Comparison of ENCODE assay signal across 21 cellular contexts in genomic region chr5:79091064-79091463, GRCh38. TPM values are rescaled to one million over a fixed set of nuclear protein-coding genes. Genes with fewer than 3 reads are reported as not detected.
"Had no signal": no experiment of that assay in that cellular context is flagged by ENCODE, and none has a peak within 500 bp of the region (broad histone marks: within the 10 kb centered on the region; RNA-seq: fewer than 3 reads in every experiment).

No MANE protein-coding gene starts in this region.

- DNase-seq: central memory CD4-positive, alpha-beta T cell; cortex of kidney; dorsolateral prefrontal cortex; effector CD8-positive, alpha-beta T cell; head of caudate nucleus; hippocampal formation; left colon; lower lobe of right lung; mesenchymal stem cell; midbrain; occipital lobe; pancreas; sigmoid colon; small intestine; stimulated activated CD4-positive, alpha-beta T cell treated with anti-CD3 and anti-CD28 coated beads, Interleukin-12 subunit alpha, Interleukin-12 subunit beta, amount 100 ng/mL, for 4 hours; stimulated activated naive CD4-positive, alpha-beta T cell treated with Interleukin-2 at 50 U/mL for 16 hours; thyroid gland had no signal

- H3K4me3 ChIP-seq: dorsolateral prefrontal cortex, lower lobe of right lung, pancreas, sigmoid colon, suprapubic skin, thyroid gland had no signal

- H3K4me1 ChIP-seq: lower lobe of right lung, suprapubic skin, thyroid gland had no signal

- H3K9me3 ChIP-seq: lower lobe of right lung, pancreas, sigmoid colon, suprapubic skin, thyroid gland had no signal

- ATAC-seq: left colon; lower lobe of right lung; natural killer cell treated with Interleukin-12 subunit alpha and Interleukin-12 subunit beta and Interleukin-15 and Interleukin-18, amount 100 ng/mL, for 72 hours; pancreas had no signal

- H3K27ac ChIP-seq: dorsolateral prefrontal cortex, lower lobe of right lung, pancreas, suprapubic skin, thyroid gland had no signal

- H3K36me3 ChIP-seq: lower lobe of right lung, pancreas, sigmoid colon, suprapubic skin, thyroid gland had no signal

- H3K27me3 ChIP-seq: dorsolateral prefrontal cortex, pancreas, sigmoid colon, suprapubic skin, thyroid gland had no signal

RNA-seq across cellular contexts. Expression of gene BHMT, which starts 20.5 kb away (rescaled TPM):
- total RNA-seq: chondrocyte; lower lobe of right lung; natural killer cell treated with Interleukin-12 subunit alpha and Interleukin-12 subunit beta and Interleukin-15 and Interleukin-18, amount 100 ng/mL, for 72 hours; occipital lobe had no signal
- polyA plus RNA-seq: fibroblast of lung had no signal

RNA-seq across cellular contexts. Expression of gene BHMT2, which starts 21.5 kb away (rescaled TPM):
- total RNA-seq: chondrocyte; natural killer cell treated with Interleukin-12 subunit alpha and Interleukin-12 subunit beta and Interleukin-15 and Interleukin-18, amount 100 ng/mL, for 72 hours had no signal
